2 cellular contexts compared by ENCODE assay signal in the genomic region with DNA sequence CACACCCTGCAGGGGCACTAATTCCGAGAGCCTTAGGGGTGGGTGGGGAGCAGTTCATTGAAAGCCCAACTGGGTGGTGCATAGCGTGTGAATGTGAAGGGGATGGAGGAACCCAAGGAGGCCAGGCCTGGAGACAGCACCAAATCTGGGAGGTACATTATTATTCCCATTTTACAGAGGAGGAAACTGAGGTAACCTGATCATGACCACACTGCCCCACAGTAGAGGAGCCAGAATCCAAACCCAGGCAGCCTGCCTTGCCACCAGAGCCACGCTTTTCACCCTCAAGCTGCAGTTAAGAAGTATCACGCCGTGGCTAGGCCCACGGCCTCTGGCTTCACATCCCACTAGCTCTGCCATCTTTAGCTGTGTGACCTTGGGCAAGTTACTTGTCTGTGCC.
TF ChIP-seq lines count a peak whose summit lies in the region.

No MANE protein-coding gene starts in this region.

TF ChIP-seq in HepG2, 621 proteins besides CTCF, POLR2A, EP300 and RAD21:
- TF ChIP-seq ZNF629 (CRISPR knock-in tag; conservative IDR thresholded peaks at IDR 0.05): peak; percentile 43; the same call in 1 of the 2 replicates
- TF ChIP-seq, protein P1, sequence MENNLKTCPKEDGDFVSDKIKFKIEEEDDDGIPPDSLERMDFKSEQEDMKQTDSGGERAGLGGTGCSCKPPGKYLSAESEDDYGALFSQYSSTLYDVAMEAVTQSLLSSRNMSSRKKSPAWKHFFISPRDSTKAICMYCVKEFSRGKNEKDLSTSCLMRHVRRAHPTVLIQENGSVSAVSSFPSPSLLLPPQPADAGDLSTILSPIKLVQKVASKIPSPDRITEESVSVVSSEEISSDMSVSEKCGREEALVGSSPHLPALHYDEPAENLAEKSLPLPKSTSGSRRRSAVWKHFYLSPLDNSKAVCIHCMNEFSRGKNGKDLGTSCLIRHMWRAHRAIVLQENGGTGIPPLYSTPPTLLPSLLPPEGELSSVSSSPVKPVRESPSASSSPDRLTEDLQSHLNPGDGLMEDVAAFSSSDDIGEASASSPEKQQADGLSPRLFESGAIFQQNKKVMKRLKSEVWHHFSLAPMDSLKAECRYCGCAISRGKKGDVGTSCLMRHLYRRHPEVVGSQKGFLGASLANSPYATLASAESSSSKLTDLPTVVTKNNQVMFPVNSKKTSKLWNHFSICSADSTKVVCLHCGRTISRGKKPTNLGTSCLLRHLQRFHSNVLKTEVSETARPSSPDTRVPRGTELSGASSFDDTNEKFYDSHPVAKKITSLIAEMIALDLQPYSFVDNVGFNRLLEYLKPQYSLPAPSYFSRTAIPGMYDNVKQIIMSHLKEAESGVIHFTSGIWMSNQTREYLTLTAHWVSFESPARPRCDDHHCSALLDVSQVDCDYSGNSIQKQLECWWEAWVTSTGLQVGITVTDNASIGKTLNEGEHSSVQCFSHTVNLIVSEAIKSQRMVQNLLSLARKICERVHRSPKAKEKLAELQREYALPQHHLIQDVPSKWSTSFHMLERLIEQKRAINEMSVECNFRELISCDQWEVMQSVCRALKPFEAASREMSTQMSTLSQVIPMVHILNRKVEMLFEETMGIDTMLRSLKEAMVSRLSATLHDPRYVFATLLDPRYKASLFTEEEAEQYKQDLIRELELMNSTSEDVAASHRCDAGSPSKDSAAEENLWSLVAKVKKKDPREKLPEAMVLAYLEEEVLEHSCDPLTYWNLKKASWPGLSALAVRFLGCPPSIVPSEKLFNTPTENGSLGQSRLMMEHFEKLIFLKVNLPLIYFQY (CRISPR knock-in tag; IDR thresholded peaks at IDR 0.05; ENCODE audit: borderline replicate concordance): no peak

TF ChIP-seq in K562, 482 proteins besides CTCF, POLR2A, EP300 and RAD21:
- peak; percentile 79 for TF ChIP-seq RBM25 (IDR thresholded peaks at IDR 0.05; ENCODE audit: low read depth, low read length, severe bottlenecking)
- TF ChIP-seq, protein P2, sequence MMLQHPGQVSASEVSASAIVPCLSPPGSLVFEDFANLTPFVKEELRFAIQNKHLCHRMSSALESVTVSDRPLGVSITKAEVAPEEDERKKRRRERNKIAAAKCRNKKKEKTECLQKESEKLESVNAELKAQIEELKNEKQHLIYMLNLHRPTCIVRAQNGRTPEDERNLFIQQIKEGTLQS (IDR thresholded peaks at IDR 0.05): no peak
- TF ChIP-seq, protein P2 (CRISPR knock-in tag; conservative IDR thresholded peaks at IDR 0.05): no peak
- TF ChIP-seq BCOR (IDR thresholded peaks at IDR 0.05): peak; percentile 47
- TF ChIP-seq CEBPG (CRISPR knock-in tag; IDR thresholded peaks at IDR 0.05): no peak
- TF ChIP-seq CEBPG (tag; conservative IDR thresholded peaks at IDR 0.05 in 1 of 2, IDR thresholded peaks at IDR 0.05 in 1 of 2): no peak
